In the genomic region with DNA sequence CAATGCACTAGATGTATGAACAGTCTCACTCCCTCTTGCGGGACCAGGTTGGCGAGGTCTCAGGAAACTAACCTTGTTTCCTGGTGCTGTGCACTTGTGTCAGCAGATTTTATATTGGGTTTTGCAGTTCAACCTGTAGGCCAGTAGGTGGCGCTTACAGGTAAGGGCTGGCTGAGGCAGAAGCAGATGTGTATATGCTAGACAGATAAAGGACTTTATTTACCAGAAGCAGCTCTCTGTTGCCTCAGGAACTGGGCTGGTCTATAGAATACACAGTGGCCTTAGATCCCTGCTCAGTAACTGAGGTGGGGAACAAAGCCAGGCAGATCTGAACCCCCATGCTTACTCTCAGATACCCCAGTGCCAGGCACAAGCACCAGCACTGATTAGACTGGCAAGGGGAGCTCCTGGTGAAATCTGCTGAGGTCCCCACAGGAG, we compare ENCODE assay signal across 8 cellular contexts.
DNase-seq lines count a peak whose midpoint lies in the region; ATAC-seq and TF ChIP-seq lines count a peak whose summit lies in the region.

No MANE protein-coding gene starts in this region.

- no peaks in the 10 kb centered on the region for H3K36me3 ChIP-seq in osteoblast (ENCODE audit: insufficient read depth, low read length)
- no peaks in the 10 kb centered on the region for H3K36me3 ChIP-seq in suprapubic skin

- H3K4me3 ChIP-seq in osteoblast (ENCODE audit: insufficient read depth, low read length) = no peak overlapping the region
- H3K4me3 ChIP-seq in suprapubic skin = no peak overlapping the region

- no peaks in the 10 kb centered on the region for H3K27me3 ChIP-seq in osteoblast (ENCODE audit: insufficient read depth, low read length)
- H3K27me3 ChIP-seq in suprapubic skin = no peaks in the 10 kb centered on the region

- H3K27ac ChIP-seq in osteoblast (ENCODE audit: low read depth, low read length) = no peak overlapping the region
- no peak overlapping the region for H3K27ac ChIP-seq in suprapubic skin

- no peak overlapping the region for H3K4me2 ChIP-seq in osteoblast (ENCODE audit: insufficient read depth, low read length)

- no peak for TF ChIP-seq POLR2A in erythroblast (IDR thresholded peaks at IDR 0.05; ENCODE audit: low read length)
- TF ChIP-seq POLR2A in suprapubic skin (IDR thresholded peaks at IDR 0.05) = no peak

- H3K9me3 Mint-ChIP-seq in activated CD4-positive, alpha-beta memory T cell treated with anti-CD3 and anti-CD28 coated beads, Interleukin-2, amount 10 ng/mL, durations not matched to agents 7 days and 5 days = peaks cover 3% of the 10 kb centered on the region

- H3K4me1 Mint-ChIP-seq in activated CD4-positive, alpha-beta memory T cell treated with anti-CD3 and anti-CD28 coated beads, Interleukin-2, amount 10 ng/mL, durations not matched to agents 7 days and 5 days = peaks cover 18% of the 10 kb centered on the region

- H3K4me3 Mint-ChIP-seq in activated CD4-positive, alpha-beta memory T cell treated with anti-CD3 and anti-CD28 coated beads, Interleukin-2, amount 10 ng/mL, durations not matched to agents 7 days and 5 days = no peak overlapping the region

- peak; percentile 70 for ATAC-seq in HG02973 (IDR thresholded peaks at IDR 0.05; ENCODE audit: unreplicated experiment)

- H3K4me1 ChIP-seq in osteoblast (ENCODE audit: insufficient read depth, low read length) = no peaks in the 10 kb centered on the region
- H3K4me1 ChIP-seq in suprapubic skin = no peaks in the 10 kb centered on the region

- H3K36me3 Mint-ChIP-seq in activated CD4-positive, alpha-beta memory T cell treated with anti-CD3 and anti-CD28 coated beads, Interleukin-2, amount 10 ng/mL, durations not matched to agents 7 days and 5 days (ENCODE audit: low read depth) = no peaks in the 10 kb centered on the region

- 0% methylated on average over 3 of the region's 3 CpGs for WGBS in suprapubic skin

- peak; percentile 61 to 75 for DNase-seq in NCI-H526 (lab: John Stamatoyannopoulos, UW)
- peak; percentile 67 for DNase-seq in activated CD4-positive, alpha-beta memory T cell treated with anti-CD3 and anti-CD28 coated beads, Interleukin-2, amount 10 ng/mL, durations not matched to agents 7 days and 5 days
- peak; percentile 64 to 70 for DNase-seq in erythroblast (lab: John Stamatoyannopoulos, UW)
- DNase-seq in osteoblast (ENCODE audit: insufficient read length, low spot score, missing footprints) = peak; percentile 69
- no peak for DNase-seq in suprapubic skin (ENCODE audit: low spot score in 2 of 2)
- no peak for DNase-seq in occipital lobe (lab: John Stamatoyannopoulos, UW)

- H3K27me3 Mint-ChIP-seq in activated CD4-positive, alpha-beta memory T cell treated with anti-CD3 and anti-CD28 coated beads, Interleukin-2, amount 10 ng/mL, durations not matched to agents 7 days and 5 days = no peaks in the 10 kb centered on the region

- no peak overlapping the region for H2AFZ ChIP-seq in osteoblast (ENCODE audit: low read length)

- H4K20me1 ChIP-seq in osteoblast (ENCODE audit: insufficient read depth, low read length) = no peaks in the 10 kb centered on the region

- peak; percentile 93 for TF ChIP-seq CTCF in GM12872 (IDR thresholded peaks at IDR 0.05; ENCODE audit: insufficient read depth, low read depth, low read length)
- TF ChIP-seq CTCF in osteoblast (IDR thresholded peaks at IDR 0.05; ENCODE audit: extremely low read depth, low read depth, low read length) = peak; percentile 87
- TF ChIP-seq CTCF in suprapubic skin (IDR thresholded peaks at IDR 0.05) = peak in 1 of 2 donors; percentile 64

- CTCF ChIA-PET in activated CD4-positive, alpha-beta memory T cell treated with anti-CD3 and anti-CD28 coated beads, Interleukin-2, amount 10 ng/mL, durations not matched to agents 7 days and 5 days (lab: Charles Lee) = interaction anchor here (0.7 to 1.6 kb wide), 23 partner anchors 8 to 418 kb away, joined by 3 to 15 read pairs (median 3); a partner anchor contains a TSS

- no peak overlapping the region for H3K27ac Mint-ChIP-seq in activated CD4-positive, alpha-beta memory T cell treated with anti-CD3 and anti-CD28 coated beads, Interleukin-2, amount 10 ng/mL, durations not matched to agents 7 days and 5 days

- no peak for TF ChIP-seq EP300 in suprapubic skin (IDR thresholded peaks at IDR 0.05)

- H3K9me3 ChIP-seq in osteoblast (ENCODE audit: low read depth, low read length) (no peaks in the 10 kb centered on the region), suprapubic skin (peaks cover 6% of the 10 kb centered on the region)

- H3K79me2 ChIP-seq in osteoblast (ENCODE audit: insufficient read depth, low read length) = no peaks in the 10 kb centered on the region

- POLR2A ChIA-PET in activated CD4-positive, alpha-beta memory T cell treated with anti-CD3 and anti-CD28 coated beads, Interleukin-2, amount 10 ng/mL, durations not matched to agents 7 days and 5 days (lab: Charles Lee) = interaction anchor here (0.7 to 1.3 kb wide), 2 partner anchors 53 to 402 kb away, joined by 3 to 6 read pairs; a partner anchor contains a TSS

Comparison
In these comparisons a context has a peak if more than half of its experiments do, and no peak if none do; other contexts are left out.
1. DNase-seq: peak in NCI-H526 (2 of 2), activated CD4-positive, alpha-beta memory T cell treated with anti-CD3 and anti-CD28 coated beads, Interleukin-2, amount 10 ng/mL, durations not matched to agents 7 days and 5 days (single experiment), erythroblast (2 of 2) and osteoblast (single experiment); none in suprapubic skin (0 of 2) and occipital lobe (single experiment).